Comparison of ENCODE assay signal across 18 cellular contexts in the genomic region with DNA sequence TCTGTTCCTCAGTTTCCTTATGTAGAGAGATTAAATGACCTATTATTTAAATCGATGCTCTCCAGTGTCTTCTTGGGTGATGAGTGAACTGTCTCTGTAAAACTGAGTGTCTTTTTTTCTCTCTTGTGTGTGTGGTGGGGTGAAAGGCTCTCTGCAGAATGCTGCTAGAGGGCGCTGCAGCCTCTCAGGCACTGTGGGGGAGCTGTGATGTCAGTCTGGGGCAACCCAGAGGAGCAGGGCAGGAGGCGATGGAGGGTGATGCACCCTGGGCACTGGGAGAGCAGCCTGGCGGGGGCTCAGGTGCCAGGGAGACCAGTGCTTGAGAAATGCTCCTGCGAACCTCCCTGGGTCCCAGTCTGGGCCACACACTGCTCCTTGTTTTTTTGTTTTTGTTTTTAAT.
"Had no signal": no experiment of that assay in that cellular context is flagged by ENCODE, and none has a peak within 500 bp of the region (broad histone marks: within the 10 kb centered on the region; RNA-seq: fewer than 3 reads in every experiment).

No MANE protein-coding gene starts in this region.

- H3K4me3 ChIP-seq: body of pancreas, heart right ventricle, left ventricle myocardium inferior, psoas muscle, sigmoid colon, upper lobe of left lung had no signal

- DNase-seq: activated effector memory CD4-positive, alpha-beta T cell treated with Interleukin-2 at 50 U/mL for 16 hours; activated T-cell treated with anti-CD3 and anti-CD28 coated beads, Interleukin-2, amount 50 U/mL, for 24 hours; amniotic stem cell; body of pancreas; central memory CD4-positive, alpha-beta T cell; cortex of kidney; effector CD8-positive, alpha-beta T cell; heart right ventricle; kidney; left ventricle myocardium inferior; psoas muscle; sigmoid colon; stimulated activated naive CD4-positive, alpha-beta T cell treated with Interleukin-2 at 50 U/mL for 16 hours had no signal

- H3K27me3 Mint-ChIP-seq: activated T-cell treated with anti-CD3 and anti-CD28 coated beads, Interleukin-2, amount 50 U/mL, for 24 hours; memory B cell had no signal

- H3K9me3 Mint-ChIP-seq: nephron had no signal

- H3K36me3 Mint-ChIP-seq: memory B cell had no signal

- H3K36me3 ChIP-seq: heart right ventricle, left ventricle myocardium inferior, sigmoid colon, upper lobe of left lung had no signal

- ATAC-seq: activated CD4-positive, CD25-positive, alpha-beta regulatory T cell treated with anti-CD3 and anti-CD28 coated beads, Interleukin-2, amount 50 U/mL, for 24 hours; activated naive CD4-positive, alpha-beta T cell treated with anti-CD3 and anti-CD28 coated beads, Interleukin-2, amount 50 U/mL, for 72 hours; body of pancreas; heart right ventricle; psoas muscle had no signal

- H3K4me3 Mint-ChIP-seq: activated T-cell treated with anti-CD3 and anti-CD28 coated beads, Interleukin-2, amount 50 U/mL, for 24 hours; memory B cell; nephron had no signal

- H3K9me3 ChIP-seq: body of pancreas, psoas muscle, upper lobe of left lung had no signal

- H3K4me1 Mint-ChIP-seq: memory B cell, nephron had no signal

- H3K27me3 ChIP-seq: body of pancreas, heart right ventricle, sigmoid colon, upper lobe of left lung had no signal

- H3K27ac Mint-ChIP-seq: activated naive CD4-positive, alpha-beta T cell treated with anti-CD3 and anti-CD28 coated beads, Interleukin-2, amount 50 U/mL, for 72 hours; activated T-cell treated with anti-CD3 and anti-CD28 coated beads, Interleukin-2, amount 50 U/mL, for 24 hours; memory B cell; nephron had no signal

- H3K27ac ChIP-seq: body of pancreas, heart right ventricle, left ventricle myocardium inferior, psoas muscle, sigmoid colon, upper lobe of left lung had no signal

- H3K4me1 ChIP-seq: body of pancreas, heart right ventricle, left ventricle myocardium inferior, psoas muscle, sigmoid colon, upper lobe of left lung had no signal
